ENCODE assay signal across 8 cellular contexts in genomic region chr5:435961-436640, GRCh38. TPM values are rescaled to one million over a fixed set of nuclear protein-coding genes. Genes with fewer than 3 reads are reported as not detected.
DNase-seq lines count a peak whose midpoint lies in the region; ATAC-seq and TF ChIP-seq lines count a peak whose summit lies in the region.
"Had no signal": no experiment of that assay in that cellular context is flagged by ENCODE, and none has a peak within 500 bp of the region (broad histone marks: within the 10 kb centered on the region; RNA-seq: fewer than 3 reads in every experiment).

No MANE protein-coding gene starts in this region.

- H2AFZ ChIP-seq in Loucy (ENCODE audit: low read length) = no peak overlapping the region

- H3K36me3 ChIP-seq in Loucy (ENCODE audit: insufficient read depth, low read length) = no peaks in the 10 kb centered on the region

- in situ Hi-C loops in T47D (cut with HindIII; ENCODE audit: low pct_unique_long_range_greater_than_20kb, low sequenced_read_pairs) = no loop called here

- H3K4me3 Mint-ChIP-seq in osteocyte (ENCODE audit: unreplicated experiment) = no peak overlapping the region

- no peaks in the 10 kb centered on the region for H3K9me2 ChIP-seq in Loucy (replicated peaks; ENCODE audit: low read depth, low read length)

- H3K9me3 Mint-ChIP-seq in osteocyte (ENCODE audit: unreplicated experiment) = no peaks in the 10 kb centered on the region

- peaks cover 21% of the 10 kb centered on the region for H3K4me1 Mint-ChIP-seq in osteocyte (ENCODE audit: unreplicated experiment)

- no peaks in the 10 kb centered on the region for H3K27me3 ChIP-seq in Loucy (ENCODE audit: insufficient read depth, low read length, poor library complexity, severe bottlenecking)

- H3K4me3 ChIP-seq in Loucy (ENCODE audit: low read length, poor library complexity, severe bottlenecking) = no peak overlapping the region

- H3K9me3 ChIP-seq in Loucy (ENCODE audit: insufficient read depth, low read depth, low read length) = no peaks in the 10 kb centered on the region

- no peak overlapping the region for H3K9ac ChIP-seq in Loucy (ENCODE audit: low read depth, low read length, poor library complexity, severe bottlenecking)

- DNase-seq in EL (peak; percentile 40), T47D (ENCODE audit: low read depth in 1 of 2, low spot score in 1 of 2) (peak; percentile 81 to 92), osteocyte (ENCODE audit: extremely low spot score, unreplicated experiment) (no peak), middle frontal gyrus (ENCODE audit: extremely low spot score, low spot score) (no peak)
- DNase-seq: activated gamma-delta T cell had no signal

- H3K27ac Mint-ChIP-seq in osteocyte (ENCODE audit: unreplicated experiment) = peak overlapping the region; percentile 69

- H3K27me3 Mint-ChIP-seq in osteocyte (ENCODE audit: unreplicated experiment) = no peaks in the 10 kb centered on the region

- H3K36me3 Mint-ChIP-seq in osteocyte (ENCODE audit: unreplicated experiment) = peaks cover 15% of the 10 kb centered on the region

- H3K4me2 ChIP-seq in Loucy (ENCODE audit: low read depth, low read length, poor library complexity, severe bottlenecking) = peak overlapping the region; percentile 17

- H4K20me1 ChIP-seq in Loucy (ENCODE audit: insufficient read depth, low read length, poor library complexity, severe bottlenecking) = no peaks in the 10 kb centered on the region

- no peaks in the 10 kb centered on the region for H3K79me2 ChIP-seq in Loucy (ENCODE audit: insufficient read depth, low read length)

- H3K4me1 ChIP-seq in Loucy (ENCODE audit: insufficient read depth, low read length, poor library complexity, severe bottlenecking) = peaks cover 53% of the 10 kb centered on the region

- no peaks in the 10 kb centered on the region for H3F3A ChIP-seq in Loucy (ENCODE audit: low read depth)

- peak; percentile 55 for TF ChIP-seq CTCF in Loucy (conservative IDR thresholded peaks at IDR 0.05; ENCODE audit: low read length)
- TF ChIP-seq CTCF in osteocyte (IDR thresholded peaks at IDR 0.05) = peak; percentile 62

- ATAC-seq in GM21619 (IDR thresholded peaks at IDR 0.05; ENCODE audit: unreplicated experiment) = no peak
- no peak for ATAC-seq in HG03097 (IDR thresholded peaks at IDR 0.05; ENCODE audit: low FRiP score, unreplicated experiment)

RNA-seq across cellular contexts. Expression of gene EXOC3, which starts 6.9 kb away (rescaled TPM):
- total RNA-seq in osteocyte = 70.0 and 81.4 TPM in 2 replicates

Comparison
In these comparisons a context has a peak if more than half of its experiments do, and no peak if none do; other contexts are left out.
1. DNase-seq: peak in EL (single experiment) and T47D (2 of 2); none in osteocyte (single experiment) and middle frontal gyrus (single experiment).